8 cellular contexts compared by ENCODE assay signal in genomic region chr19:4304509-4305252, GRCh38. TPM values are rescaled to one million over a fixed set of nuclear protein-coding genes. Genes with fewer than 3 reads are reported as not detected.
DNase-seq lines count a peak whose midpoint lies in the region; ATAC-seq lines count a peak whose summit lies in the region.

Gene FSD1, plus strand, starts transcription at chr19:4304598. Its CDS starts 149 bp downstream, at chr19:4304747.

- H3K9me3 Mint-ChIP-seq in activated CD4-positive, alpha-beta memory T cell treated with anti-CD3 and anti-CD28 coated beads, Interleukin-2, amount 10 ng/mL, durations not matched to agents 7 days and 5 days, result no peaks in the 10 kb centered on the region

- H3K4me3 Mint-ChIP-seq in activated CD4-positive, alpha-beta memory T cell treated with anti-CD3 and anti-CD28 coated beads, Interleukin-2, amount 10 ng/mL, durations not matched to agents 7 days and 5 days, result peak within 1 kb of the TSS; percentile 32

- DNase-seq in NK-92 treated with Interleukin-12 subunit alpha and Interleukin-12 subunit beta, amount 100 ng/mL, for 24 hours (lab: John Stamatoyannopoulos, UW), result peak; percentile 44
- DNase-seq in NK-92 (lab: John Stamatoyannopoulos, UW; ENCODE audit: unreplicated experiment) (no peak), NCI-H345 treated with DMSO at 0.1 percent for 48 hours (lab: John Stamatoyannopoulos, UW; ENCODE audit: unreplicated experiment) (peak; percentile 52), epidermal melanocyte (ENCODE audit: insufficient read length, low spot score) (peak; percentile 87), occipital lobe (lab: John Stamatoyannopoulos, UW) (peak; percentile 19)
- peak; percentile 68 for DNase-seq in activated CD4-positive, alpha-beta memory T cell treated with anti-CD3 and anti-CD28 coated beads, Interleukin-2, amount 10 ng/mL, durations not matched to agents 7 days and 5 days

- no peak within 1 kb of the TSS for H3K27ac Mint-ChIP-seq in activated CD4-positive, alpha-beta memory T cell treated with anti-CD3 and anti-CD28 coated beads, Interleukin-2, amount 10 ng/mL, durations not matched to agents 7 days and 5 days

- ATAC-seq in HG02759 (IDR thresholded peaks at IDR 0.05; ENCODE audit: unreplicated experiment) (no peak), HG03175 (IDR thresholded peaks at IDR 0.05; ENCODE audit: unreplicated experiment) (no peak)

- no peaks in the 10 kb centered on the region for H3K27me3 Mint-ChIP-seq in activated CD4-positive, alpha-beta memory T cell treated with anti-CD3 and anti-CD28 coated beads, Interleukin-2, amount 10 ng/mL, durations not matched to agents 7 days and 5 days

- CTCF ChIA-PET in activated CD4-positive, alpha-beta memory T cell treated with anti-CD3 and anti-CD28 coated beads, Interleukin-2, amount 10 ng/mL, durations not matched to agents 7 days and 5 days (lab: Charles Lee), result interaction anchor here (0.6 to 1.2 kb wide), 2 partner anchors 37 to 38 kb away, joined by 3 to 4 read pairs; partner anchors contain the start of gene MPND

- no peaks in the 10 kb centered on the region for H3K36me3 Mint-ChIP-seq in activated CD4-positive, alpha-beta memory T cell treated with anti-CD3 and anti-CD28 coated beads, Interleukin-2, amount 10 ng/mL, durations not matched to agents 7 days and 5 days (ENCODE audit: low read depth)

- POLR2A ChIA-PET in activated CD4-positive, alpha-beta memory T cell treated with anti-CD3 and anti-CD28 coated beads, Interleukin-2, amount 10 ng/mL, durations not matched to agents 7 days and 5 days (lab: Charles Lee), result interaction anchor here (0.6 to 0.7 kb wide), 2 partner anchors 23 to 33 kb away, joined by 3 read pairs; no protein-coding TSS in a partner anchor

- peaks cover 21% of the 10 kb centered on the region for H3K4me1 Mint-ChIP-seq in activated CD4-positive, alpha-beta memory T cell treated with anti-CD3 and anti-CD28 coated beads, Interleukin-2, amount 10 ng/mL, durations not matched to agents 7 days and 5 days

RNA-seq across cellular contexts. Expression of gene FSD1, which starts in this region (rescaled TPM):
- total RNA-seq in activated CD4-positive, alpha-beta memory T cell treated with anti-CD3 and anti-CD28 coated beads, Interleukin-2, amount 10 ng/mL, durations not matched to agents 7 days and 5 days, result 1 to 10 TPM; 3.2 to 3.4 TPM
- total RNA-seq in occipital lobe, result 28.4 TPM
